In the genomic region with DNA sequence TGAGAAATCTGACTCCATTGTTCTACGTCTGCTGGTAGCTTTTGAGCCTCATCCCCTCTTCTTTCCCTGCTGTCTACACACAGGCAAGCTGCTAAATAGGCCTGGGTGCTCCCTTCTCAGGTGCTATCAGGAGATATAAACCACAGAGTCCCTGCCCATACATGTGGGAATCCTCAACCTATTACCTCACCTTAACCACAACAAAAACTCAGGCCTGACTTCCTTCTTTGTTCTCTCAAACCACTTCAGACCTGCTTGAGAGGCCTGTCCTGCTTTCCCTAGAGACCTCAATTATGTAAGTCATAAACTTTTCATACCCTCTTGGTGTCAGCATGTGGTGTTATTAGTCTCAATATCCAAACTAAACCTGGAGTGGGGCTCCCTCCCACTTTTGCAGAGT, we compare ENCODE assay signal across 14 cellular contexts.
DNase-seq lines count a peak whose midpoint lies in the region; ATAC-seq and TF ChIP-seq lines count a peak whose summit lies in the region.
"Had no signal": no experiment of that assay in that cellular context is flagged by ENCODE, and none has a peak within 500 bp of the region (broad histone marks: within the 10 kb centered on the region; RNA-seq: fewer than 3 reads in every experiment).

No MANE protein-coding gene starts in this region.

- TF ChIP-seq CTCF in IMR-90 (conservative IDR thresholded peaks at IDR 0.05; ENCODE audit: low read depth, low read length) (no peak), lung (IDR thresholded peaks at IDR 0.05; ENCODE audit: control extremely low read depth, extremely low read depth) (no peak)

- POLR2A ChIA-PET in IMR-90 (lab: Charles Lee; ENCODE audit: unreplicated experiment): no interaction called here

- peak; percentile 27 for DNase-seq in DMS53 treated with DMSO at 0.1 percent for 48 hours (lab: John Stamatoyannopoulos, UW; ENCODE audit: unreplicated experiment)
- no peak for DNase-seq in IMR-90
- DNase-seq in SW480 (ENCODE audit: low spot score): peak; percentile 99
- no peak for DNase-seq in lung (ENCODE audit: low spot score)
- no peak for DNase-seq in stimulated activated CD4-positive, alpha-beta T cell treated with anti-CD3 and anti-CD28 coated beads, Interleukin-2, amount 100 ng/mL, for 24 hours
- no peak for DNase-seq in hippocampal formation (lab: John Stamatoyannopoulos, UW)
- DNase-seq in epidermal melanocyte (ENCODE audit: insufficient read length, low spot score): no peak
- DNase-seq: activated CD4-positive, alpha-beta T cell treated with anti-CD3 and anti-CD28 coated beads for 1 hour; activated CD8-positive, alpha-beta memory T cell treated with anti-CD3 and anti-CD28 coated beads, Interleukin-2, amount 50 U/mL, for 48 hours; activated naive CD4-positive, alpha-beta T cell treated with anti-CD3 and anti-CD28 coated beads, Interleukin-2, amount 10 ng/mL, durations not matched to agents 7 days and 5 days; effector CD8-positive, alpha-beta T cell; NCI-H524 treated with DMSO at 0.1 percent for 48 hours had no signal

- no peaks in the 10 kb centered on the region for H4K20me1 ChIP-seq in IMR-90 (ENCODE audit: insufficient read depth, low read length)

- H3K9me1 ChIP-seq in IMR-90 (ENCODE audit: insufficient read depth, low read length): no peaks in the 10 kb centered on the region

- H2AK5ac ChIP-seq in IMR-90 (ENCODE audit: low read depth, low read length): no peak overlapping the region

- H3K36me3 ChIP-seq in IMR-90 (ENCODE audit: control insufficient read depth, insufficient read depth, low read length): no peaks in the 10 kb centered on the region
- H3K36me3 ChIP-seq in lung (ENCODE audit: control insufficient read depth in 2 of 2, insufficient read depth in 2 of 2, low read length in 2 of 2): no peaks in the 10 kb centered on the region
- H3K36me3 ChIP-seq: HAP-1 had no signal

- no CpG with 5 or more reads among the region's 1 CpG for WGBS in IMR-90 (ENCODE audit: extremely low coverage in 2 of 2, insufficient read length in 1 of 2), 2 experiments
- WGBS in lung, 2 donors: 74 to 75% methylated on average over 1 of the region's 1 CpG

- BruUV-seq in IMR-90 (replicated peaks; lab: Mats Ljungman, UMichigan): no TSS peak

- H3K27me3 ChIP-seq in IMR-90 (ENCODE audit: control insufficient read depth, insufficient read depth, low read length): no peaks in the 10 kb centered on the region
- no peaks in the 10 kb centered on the region for H3K27me3 ChIP-seq in lung (ENCODE audit: control insufficient read depth, insufficient read depth)

- ATAC-seq in IMR-90 (ENCODE audit: low read depth): no peak
- peak; percentile 41 for ATAC-seq in lung (ENCODE audit: insufficient read depth, low FRiP score)
- no peak for ATAC-seq in HG03457 (IDR thresholded peaks at IDR 0.05; ENCODE audit: unreplicated experiment)

- H4K8ac ChIP-seq in IMR-90 (ENCODE audit: low read depth in 2 of 2, low read length in 2 of 2): no peak overlapping the region

- no peak for TF ChIP-seq POLR2A in IMR-90 (IDR thresholded peaks at IDR 0.05; ENCODE audit: low read depth, low read length)

- H2BK5ac ChIP-seq in IMR-90 (ENCODE audit: low read depth, low read length, poor library complexity, severe bottlenecking): no peak overlapping the region

- H3K4me3 ChIP-seq in IMR-90 (ENCODE audit: insufficient read depth, low read depth, low read length): no peak overlapping the region
- H3K4me3 ChIP-seq in lung: no peak overlapping the region
- H3K4me3 ChIP-seq: HAP-1 had no signal

- no peaks in the 10 kb centered on the region for H3K9me3 ChIP-seq in IMR-90 (ENCODE audit: control insufficient read depth, insufficient read depth, low read length)
- no peaks in the 10 kb centered on the region for H3K9me3 ChIP-seq in lung (ENCODE audit: control insufficient read depth in 2 of 2, insufficient read depth in 1 of 2, low read length in 1 of 2)
- H3K9me3 ChIP-seq: HAP-1 had no signal

- no peaks in the 10 kb centered on the region for H3K79me1 ChIP-seq in IMR-90 (ENCODE audit: low read depth in 1 of 2, low read length in 2 of 2)

- H2BK120ac ChIP-seq in IMR-90 (ENCODE audit: low read depth, low read length): no peak overlapping the region

- dilution Hi-C loops in IMR-90 (cut with HindIII; ENCODE audit: low sequenced_read_pairs, unreplicated experiment): no loop called here

- in situ Hi-C loops in IMR-90 (cut with MboI; ENCODE audit: low sequenced_read_pairs): no loop called here

- no peak overlapping the region for H3K23ac ChIP-seq in IMR-90 (ENCODE audit: low read depth, low read length)

- H2BK15ac ChIP-seq in IMR-90 (ENCODE audit: low read depth, low read length): no peak overlapping the region

- H3K4ac ChIP-seq in IMR-90 (ENCODE audit: low read depth, low read length): no peak overlapping the region

- H3K4me1 ChIP-seq in IMR-90 (ENCODE audit: control insufficient read depth, insufficient read depth, low read length): peaks cover 4% of the 10 kb centered on the region
- no peaks in the 10 kb centered on the region for H3K4me1 ChIP-seq in lung (ENCODE audit: control insufficient read depth in 2 of 2, insufficient read depth in 2 of 2, low read length in 2 of 2)

- H2AK9ac ChIP-seq in IMR-90 (replicated peaks; ENCODE audit: low read depth, low read length, poor library complexity): no peak overlapping the region

- H3K4me2 ChIP-seq in IMR-90 (ENCODE audit: low read depth, low read length): no peak overlapping the region

- H3K56ac ChIP-seq in IMR-90 (ENCODE audit: extremely low read depth, insufficient read depth, low read length): no peak overlapping the region

- H3K9ac ChIP-seq in IMR-90 (ENCODE audit: low read depth, low read length): no peak overlapping the region

- intact Hi-C loops in IMR-90 (cut with micrococcal nuclease): no loop called here

- TF ChIP-seq RAD21 in IMR-90 (IDR thresholded peaks at IDR 0.05; ENCODE audit: low read length): no peak

- no peak overlapping the region for H2AFZ ChIP-seq in IMR-90 (replicated peaks; ENCODE audit: low read length, poor library complexity)

- H4K5ac ChIP-seq in IMR-90 (ENCODE audit: low read depth, low read length): no peak overlapping the region

- H4K91ac ChIP-seq in IMR-90 (ENCODE audit: insufficient read depth, low read depth, low read length): no peak overlapping the region

- no peak overlapping the region for H3K18ac ChIP-seq in IMR-90 (ENCODE audit: low read depth, low read length)

- H3K14ac ChIP-seq in IMR-90 (replicated peaks; ENCODE audit: low read depth, low read length): no peak overlapping the region

- 0 out of 2 replicates have a peak overlapping the region, but pooled peaks have one; percentile 0 for H2BK20ac ChIP-seq in IMR-90 (ENCODE audit: low read depth, low read length)

- CTCF ChIA-PET in IMR-90 (lab: Yijun Ruan, JAX): no interaction called here

- H3K27ac ChIP-seq in IMR-90 (ENCODE audit: insufficient read depth, low read length) (no peak overlapping the region), lung (ENCODE audit: low read depth in 1 of 2, low read length in 1 of 2) (no peak overlapping the region)

TF ChIP-seq in IMR-90, 13 proteins besides CTCF, POLR2A, EP300 and RAD21:
- no peak for TF ChIP-seq RFX5 (IDR thresholded peaks at IDR 0.05; ENCODE audit: low read depth, low read length)
- no peak for TF ChIP-seq MAZ (IDR thresholded peaks at IDR 0.05; ENCODE audit: borderline replicate concordance, low read depth, low read length)

Comparison
In these comparisons a context has a peak if more than half of its experiments do, and no peak if none do; other contexts are left out.
1. DNase-seq: peak in DMS53 treated with DMSO at 0.1 percent for 48 hours (single experiment) and SW480 (single experiment); none in IMR-90 (single experiment), lung (single experiment), stimulated activated CD4-positive, alpha-beta T cell treated with anti-CD3 and anti-CD28 coated beads, Interleukin-2, amount 100 ng/mL, for 24 hours (0 of 2), hippocampal formation (0 of 2) and epidermal melanocyte (single experiment).